1 cellular context compared by ENCODE assay signal in the genomic region with DNA sequence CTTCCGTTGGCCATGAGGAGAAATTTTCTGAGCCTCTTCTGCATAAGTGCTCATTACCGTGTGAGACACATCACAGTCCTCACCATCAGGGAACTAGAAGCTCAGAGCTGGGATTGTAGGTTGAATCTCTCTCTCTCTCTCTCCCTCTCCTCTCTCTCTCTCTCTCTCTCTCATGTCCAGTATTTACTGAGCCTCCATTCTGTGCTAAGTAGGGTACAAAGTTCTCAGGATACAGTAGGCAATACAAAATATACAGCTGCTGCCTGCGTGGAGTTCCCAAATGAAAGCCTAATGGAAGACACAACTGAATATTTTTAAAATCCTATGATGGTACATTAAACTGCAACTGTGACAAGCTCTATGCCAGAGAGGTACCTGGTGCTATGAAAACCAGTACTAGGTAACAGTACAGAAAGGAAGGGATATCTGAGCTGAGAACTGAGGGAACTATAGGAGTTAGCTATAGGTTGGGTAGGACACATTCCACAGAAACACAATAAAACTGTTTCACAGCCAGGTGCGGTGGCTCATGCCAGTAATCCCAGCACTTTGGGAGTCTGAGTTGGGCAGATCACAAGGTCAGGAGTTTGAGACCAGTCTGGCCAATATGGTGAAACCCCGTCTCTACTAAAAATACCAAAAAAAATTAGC.
TF ChIP-seq lines count a peak whose summit lies in the region.

No MANE protein-coding gene starts in this region.

TF ChIP-seq in HepG2, 621 proteins besides CTCF, POLR2A, EP300 and RAD21 (continued from another document and continues in another):
- TF ChIP-seq HNF1A (IDR thresholded peaks at IDR 0.05; ENCODE audit: low read depth) = no peak
- TF ChIP-seq HNF1A (CRISPR knock-in tag; IDR thresholded peaks at IDR 0.05; ENCODE audit: borderline replicate concordance) = no peak
- TF ChIP-seq KMT2A (CRISPR knock-in tag; IDR thresholded peaks at IDR 0.05) = no peak
- no peak for TF ChIP-seq PAWR (CRISPR knock-in tag; IDR thresholded peaks at IDR 0.05; ENCODE audit: borderline replicate concordance)
- no peak for TF ChIP-seq ZBTB7A (CRISPR knock-in tag; IDR thresholded peaks at IDR 0.05)
- no peak for TF ChIP-seq SMAD1 (CRISPR knock-in tag; IDR thresholded peaks at IDR 0.05; ENCODE audit: borderline replicate concordance, low read depth)
- no peak for TF ChIP-seq ESRRA (CRISPR knock-in tag; IDR thresholded peaks at IDR 0.05; ENCODE audit: low read depth)
- no peak for TF ChIP-seq ZNF773 (CRISPR knock-in tag; IDR thresholded peaks at IDR 0.05; ENCODE audit: borderline replicate concordance)
- no peak for TF ChIP-seq SRSF1 (optimal IDR thresholded peaks at IDR 0.05; ENCODE audit: low read depth, low read length)
- TF ChIP-seq NFAT5 (CRISPR knock-in tag; IDR thresholded peaks at IDR 0.05) = no peak
- no peak for TF ChIP-seq REL (CRISPR knock-in tag; conservative IDR thresholded peaks at IDR 0.05)
- TF ChIP-seq ZNF605 (CRISPR knock-in tag; IDR thresholded peaks at IDR 0.05) = 0 out of 2 replicates have a peak, but pooled peaks have one; percentile 18
- peak; percentile 15; the same call in 1 of the 2 replicates for TF ChIP-seq TCF7 (IDR thresholded peaks at IDR 0.05; ENCODE audit: low read depth)
- TF ChIP-seq FOXO1 (CRISPR knock-in tag; IDR thresholded peaks at IDR 0.05) = peak; percentile 26; the same call in 1 of the 2 replicates
- no peak for TF ChIP-seq HNRNPH1 (optimal IDR thresholded peaks at IDR 0.05; ENCODE audit: low read depth, low read length)
- TF ChIP-seq SP140L (CRISPR knock-in tag; IDR thresholded peaks at IDR 0.05; ENCODE audit: borderline replicate concordance) = no peak
- no peak for TF ChIP-seq SIX1 (CRISPR knock-in tag; IDR thresholded peaks at IDR 0.05; ENCODE audit: borderline replicate concordance)
- TF ChIP-seq, protein P1, sequence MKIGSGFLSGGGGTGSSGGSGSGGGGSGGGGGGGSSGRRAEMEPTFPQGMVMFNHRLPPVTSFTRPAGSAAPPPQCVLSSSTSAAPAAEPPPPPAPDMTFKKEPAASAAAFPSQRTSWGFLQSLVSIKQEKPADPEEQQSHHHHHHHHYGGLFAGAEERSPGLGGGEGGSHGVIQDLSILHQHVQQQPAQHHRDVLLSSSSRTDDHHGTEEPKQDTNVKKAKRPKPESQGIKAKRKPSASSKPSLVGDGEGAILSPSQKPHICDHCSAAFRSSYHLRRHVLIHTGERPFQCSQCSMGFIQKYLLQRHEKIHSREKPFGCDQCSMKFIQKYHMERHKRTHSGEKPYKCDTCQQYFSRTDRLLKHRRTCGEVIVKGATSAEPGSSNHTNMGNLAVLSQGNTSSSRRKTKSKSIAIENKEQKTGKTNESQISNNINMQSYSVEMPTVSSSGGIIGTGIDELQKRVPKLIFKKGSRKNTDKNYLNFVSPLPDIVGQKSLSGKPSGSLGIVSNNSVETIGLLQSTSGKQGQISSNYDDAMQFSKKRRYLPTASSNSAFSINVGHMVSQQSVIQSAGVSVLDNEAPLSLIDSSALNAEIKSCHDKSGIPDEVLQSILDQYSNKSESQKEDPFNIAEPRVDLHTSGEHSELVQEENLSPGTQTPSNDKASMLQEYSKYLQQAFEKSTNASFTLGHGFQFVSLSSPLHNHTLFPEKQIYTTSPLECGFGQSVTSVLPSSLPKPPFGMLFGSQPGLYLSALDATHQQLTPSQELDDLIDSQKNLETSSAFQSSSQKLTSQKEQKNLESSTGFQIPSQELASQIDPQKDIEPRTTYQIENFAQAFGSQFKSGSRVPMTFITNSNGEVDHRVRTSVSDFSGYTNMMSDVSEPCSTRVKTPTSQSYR (CRISPR knock-in tag; IDR thresholded peaks at IDR 0.05; ENCODE audit: borderline replicate concordance) = 0 out of 2 replicates have a peak, but pooled peaks have one; percentile 24
- no peak for TF ChIP-seq ARNT (IDR thresholded peaks at IDR 0.05)
- TF ChIP-seq IRF1 (CRISPR knock-in tag; IDR thresholded peaks at IDR 0.05; ENCODE audit: low read depth) = no peak
- TF ChIP-seq SRF (IDR thresholded peaks at IDR 0.05; ENCODE audit: low read depth, low read length) = no peak
- no peak for TF ChIP-seq JARID2 (CRISPR knock-in tag; IDR thresholded peaks at IDR 0.05; ENCODE audit: insufficient replicate concordance)
- no peak for TF ChIP-seq ZNF577 (CRISPR knock-in tag; IDR thresholded peaks at IDR 0.05; ENCODE audit: borderline replicate concordance, low read depth)
- no peak for TF ChIP-seq ZNF550 (CRISPR knock-in tag; IDR thresholded peaks at IDR 0.05; ENCODE audit: borderline replicate concordance)
- peak; percentile 49; the same call in 1 of the 2 replicates for TF ChIP-seq PITX1 (CRISPR knock-in tag; IDR thresholded peaks at IDR 0.05)
- TF ChIP-seq MLXIP (CRISPR knock-in tag; IDR thresholded peaks at IDR 0.05; ENCODE audit: borderline replicate concordance) = no peak
- no peak for TF ChIP-seq NCOA5 (CRISPR knock-in tag; IDR thresholded peaks at IDR 0.05)
- no peak for TF ChIP-seq NFIB (CRISPR knock-in tag; IDR thresholded peaks at IDR 0.05; ENCODE audit: borderline replicate concordance)
- TF ChIP-seq GZF1 (CRISPR knock-in tag; IDR thresholded peaks at IDR 0.05) = no peak
- TF ChIP-seq ZNF772 (CRISPR knock-in tag; IDR thresholded peaks at IDR 0.05) = no peak
- no peak for TF ChIP-seq TMF1 (CRISPR knock-in tag; IDR thresholded peaks at IDR 0.05; ENCODE audit: low read depth)
- TF ChIP-seq, protein P2, sequence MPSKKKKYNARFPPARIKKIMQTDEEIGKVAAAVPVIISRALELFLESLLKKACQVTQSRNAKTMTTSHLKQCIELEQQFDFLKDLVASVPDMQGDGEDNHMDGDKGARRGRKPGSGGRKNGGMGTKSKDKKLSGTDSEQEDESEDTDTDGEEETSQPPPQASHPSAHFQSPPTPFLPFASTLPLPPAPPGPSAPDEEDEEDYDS (CRISPR knock-in tag; IDR thresholded peaks at IDR 0.05) = no peak
- no peak for TF ChIP-seq ATF3 (CRISPR knock-in tag; IDR thresholded peaks at IDR 0.05)
- no peak for TF ChIP-seq KAT2B (IDR thresholded peaks at IDR 0.05; ENCODE audit: borderline replicate concordance, low read depth, low read length)
- no peak for TF ChIP-seq FOXM1 (CRISPR knock-in tag; IDR thresholded peaks at IDR 0.05)
- peak; percentile 66 for TF ChIP-seq CCAR2 (optimal IDR thresholded peaks at IDR 0.05; ENCODE audit: low read depth, low read length)
- TF ChIP-seq ATF7 (IDR thresholded peaks at IDR 0.05) = no peak
- TF ChIP-seq ATF7 (CRISPR knock-in tag; IDR thresholded peaks at IDR 0.05) = no peak
